In the genomic region with DNA sequence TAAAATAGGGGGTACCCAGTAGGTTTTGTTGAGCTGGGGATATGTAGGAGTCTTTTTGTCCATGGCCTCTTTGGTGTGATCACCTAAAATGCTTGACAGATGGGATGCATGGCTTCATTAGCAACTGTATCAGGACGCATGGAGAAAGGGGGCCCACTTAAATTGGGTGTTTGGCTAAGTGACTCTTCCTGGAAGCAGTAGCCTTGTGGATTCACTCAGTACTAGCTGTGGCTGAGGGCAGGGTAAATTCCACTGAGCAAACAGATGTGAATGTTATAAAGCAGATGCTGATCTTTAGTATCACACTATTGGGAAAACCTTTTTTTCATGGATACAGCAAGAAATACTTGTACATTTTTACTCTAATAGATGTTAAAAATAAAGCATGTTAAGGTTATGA, we compare ENCODE assay signal across 19 cellular contexts.
DNase-seq lines count a peak whose midpoint lies in the region; ATAC-seq, FAIRE-seq and TF ChIP-seq lines count a peak whose summit lies in the region.
"Had no signal": no experiment of that assay in that cellular context is flagged by ENCODE, and none has a peak within 500 bp of the region (broad histone marks: within the 10 kb centered on the region; RNA-seq: fewer than 3 reads in every experiment).

No MANE protein-coding gene starts in this region.

- no peaks in the 10 kb centered on the region for H3K36me3 ChIP-seq in H1 (ENCODE audit: control insufficient read depth in 2 of 4, insufficient read depth in 4 of 4, low read length in 3 of 4)
- H3K36me3 ChIP-seq: BLaER1 treated with 17β-estradiol and CSF1 and Interleukin-3, amounts not matched to agents 10 nM and 100 nM; HAP-1 had no signal

- no peaks in the 10 kb centered on the region for H3K27me3 Mint-ChIP-seq in activated T-helper 1 cell treated with anti-CD3 and anti-CD28 coated beads, Interleukin-12 subunit alpha, Interleukin-12 subunit beta, Interleukin-2, Interleukin-4 antibody, amounts not matched to agents 30 ng/mL and 10 ng/mL and 1 ng/mL, durations not matched to agents 14 hours and 24 hours and 36 hours (ENCODE audit: insufficient read depth)
- H3K27me3 Mint-ChIP-seq: B cell had no signal

- H4K8ac ChIP-seq in H1 (ENCODE audit: extremely low read depth, insufficient read depth, low read length): no peak overlapping the region

- no peak overlapping the region for H3K27ac Mint-ChIP-seq in activated T-helper 1 cell treated with anti-CD3 and anti-CD28 coated beads, Interleukin-12 subunit alpha, Interleukin-12 subunit beta, Interleukin-2, Interleukin-4 antibody, amounts not matched to agents 30 ng/mL and 10 ng/mL and 1 ng/mL, durations not matched to agents 14 hours and 24 hours and 36 hours
- H3K27ac Mint-ChIP-seq: B cell; CD8-positive, alpha-beta T cell had no signal

- no peak overlapping the region for H3K9ac ChIP-seq in H1 (replicated peaks in 1 of 4; ENCODE audit: extremely low read depth in 1 of 4, low read depth in 3 of 4, low read length in 3 of 4)
- H3K9ac ChIP-seq: BLaER1 treated with 17β-estradiol and CSF1 and Interleukin-3, amounts not matched to agents 10 nM and 100 nM; GM23248 had no signal

- no peak overlapping the region for H4K91ac ChIP-seq in H1 (replicated peaks; ENCODE audit: insufficient read length, low read length)

- intact Hi-C loops in activated T-helper 1 cell treated with anti-CD3 and anti-CD28 coated beads, Interleukin-12 subunit alpha, Interleukin-12 subunit beta, Interleukin-2, Interleukin-4 antibody, amounts not matched to agents 30 ng/mL and 10 ng/mL and 1 ng/mL, durations not matched to agents 14 hours and 24 hours and 36 hours (cut with micrococcal nuclease): no loop called here

- no peaks in the 10 kb centered on the region for H3K4me1 Mint-ChIP-seq in activated T-helper 1 cell treated with anti-CD3 and anti-CD28 coated beads, Interleukin-12 subunit alpha, Interleukin-12 subunit beta, Interleukin-2, Interleukin-4 antibody, amounts not matched to agents 30 ng/mL and 10 ng/mL and 1 ng/mL, durations not matched to agents 14 hours and 24 hours and 36 hours (ENCODE audit: low read depth)
- H3K4me1 Mint-ChIP-seq: B cell had no signal

- no peak overlapping the region for H4K5ac ChIP-seq in H1 (ENCODE audit: insufficient read length, low read depth, low read length)

- no peak overlapping the region for H3K4ac ChIP-seq in H1 (replicated peaks; ENCODE audit: insufficient read length, low read depth, low read length)

- no peak for TF ChIP-seq CTCF in H1 (IDR thresholded peaks at IDR 0.05; ENCODE audit: control extremely low read depth in 1 of 3, insufficient read depth in 1 of 3, low read depth in 1 of 3, low read length in 3 of 3)
- TF ChIP-seq CTCF in GM13976 (IDR thresholded peaks at IDR 0.05; ENCODE audit: borderline replicate concordance, control extremely low read depth, extremely low read depth, insufficient read depth, missing control alignments): no peak

- H3K23me2 ChIP-seq in H1 (ENCODE audit: low read depth, low read length): no peaks in the 10 kb centered on the region

- no peak overlapping the region for H2BK5ac ChIP-seq in H1 (ENCODE audit: low read depth, low read length)

- TF ChIP-seq POLR2A in H1 (IDR thresholded peaks at IDR 0.05; ENCODE audit: control extremely low read depth in 1 of 2, low read depth in 2 of 2, low read length in 2 of 2): no peak

- no peaks in the 10 kb centered on the region for H3K79me2 ChIP-seq in H1 (ENCODE audit: control insufficient read depth in 1 of 2, insufficient read depth in 2 of 2, low read length in 2 of 2)

- no peak overlapping the region for H2BK12ac ChIP-seq in H1 (ENCODE audit: low read depth, low read length)

- H2BK120ac ChIP-seq in H1 (replicated peaks; ENCODE audit: low read depth, low read length): no peak overlapping the region

- no peak overlapping the region for H2BK15ac ChIP-seq in H1 (ENCODE audit: low read length)

- H4K20me1 ChIP-seq in H1 (replicated peaks in 1 of 2; ENCODE audit: control insufficient read depth in 1 of 2, insufficient read depth in 2 of 2, low read length in 2 of 2): no peaks in the 10 kb centered on the region
- H4K20me1 ChIP-seq: BLaER1 treated with 17β-estradiol and CSF1 and Interleukin-3, amounts not matched to agents 10 nM and 100 nM had no signal

- no peak overlapping the region for H2AK5ac ChIP-seq in H1 (ENCODE audit: low read depth, low read length)

- no peak for TF ChIP-seq EP300 in H1 (IDR thresholded peaks at IDR 0.05; ENCODE audit: borderline replicate concordance in 1 of 2, low read depth in 2 of 2, low read length in 2 of 2)

- H2AFZ ChIP-seq in H1 (ENCODE audit: low read length): 0 out of 2 replicates have a peak overlapping the region, but pooled peaks have one; percentile 3
- H2AFZ ChIP-seq: GM23248 had no signal

- no peaks in the 10 kb centered on the region for H3K9me3 Mint-ChIP-seq in activated T-helper 1 cell treated with anti-CD3 and anti-CD28 coated beads, Interleukin-12 subunit alpha, Interleukin-12 subunit beta, Interleukin-2, Interleukin-4 antibody, amounts not matched to agents 30 ng/mL and 10 ng/mL and 1 ng/mL, durations not matched to agents 14 hours and 24 hours and 36 hours

- no peak overlapping the region for H3K4me3 ChIP-seq in H1 (ENCODE audit: extremely low read depth in 1 of 4, insufficient read depth in 2 of 4, low read depth in 3 of 4, low read length in 4 of 4)
- H3K4me3 ChIP-seq: BLaER1 treated with 17β-estradiol and CSF1 and Interleukin-3, amounts not matched to agents 10 nM and 100 nM; GM23248; HAP-1 had no signal

- no peak for TF ChIP-seq RAD21 in H1 (IDR thresholded peaks at IDR 0.05 in 1 of 2, conservative IDR thresholded peaks at IDR 0.05 in 1 of 2; ENCODE audit: low read depth in 2 of 2, low read length in 2 of 2)

- 53% methylated on average over 1 of the region's 1 CpG; no CpG with 5 or more reads in 1 of the 2 experiments for WGBS in H1 (ENCODE audit: extremely low coverage in 1 of 2, insufficient coverage in 1 of 2, insufficient read length in 1 of 2, insufficient replicate concordance in 2 of 2, low coverage in 1 of 2, low lambda C conversion rate in 2 of 2, missing lambda C conversion rate in 1 of 2), 2 experiments

- H3K56ac ChIP-seq in H1 (replicated peaks; ENCODE audit: insufficient read length, low read depth, low read length): no peak overlapping the region

- FAIRE-seq in H1 (lab: Jason Lieb, UNC): no peak
- FAIRE-seq: GM19239 had no signal

- H3K79me1 ChIP-seq in H1 (ENCODE audit: low read depth, low read length): no peaks in the 10 kb centered on the region

- no peak overlapping the region for H3K23ac ChIP-seq in H1 (ENCODE audit: insufficient read length)

- no peaks in the 10 kb centered on the region for H3K9me3 ChIP-seq in H1 (ENCODE audit: insufficient read depth in 2 of 2, low read depth in 1 of 2, low read length in 1 of 2)
- H3K9me3 ChIP-seq: BLaER1 treated with 17β-estradiol and CSF1 and Interleukin-3, amounts not matched to agents 10 nM and 100 nM; HAP-1 had no signal

- POLR2A ChIA-PET in H1 (lab: Charles Lee; ENCODE audit: partially characterized antibody): no interaction called here

- ATAC-seq in GM18909 (IDR thresholded peaks at IDR 0.05; ENCODE audit: poor library complexity, unreplicated experiment) (no peak), HG03460 (IDR thresholded peaks at IDR 0.05; ENCODE audit: unreplicated experiment) (no peak)
- ATAC-seq: CD8-positive, alpha-beta T cell had no signal

- peaks cover 2 to 6% (median 4%) of the 10 kb centered on the region in 4 experiments; a peak in 4 of 7 replicates for H3K4me1 ChIP-seq in H1 (replicated peaks in 1 of 4; ENCODE audit: control insufficient read depth in 3 of 4, insufficient read depth in 4 of 4, low read length in 3 of 4)
- H3K4me1 ChIP-seq: BLaER1 treated with 17β-estradiol and CSF1 and Interleukin-3, amounts not matched to agents 10 nM and 100 nM; HAP-1 had no signal

- no peaks in the 10 kb centered on the region for H3K36me3 Mint-ChIP-seq in activated T-helper 1 cell treated with anti-CD3 and anti-CD28 coated beads, Interleukin-12 subunit alpha, Interleukin-12 subunit beta, Interleukin-2, Interleukin-4 antibody, amounts not matched to agents 30 ng/mL and 10 ng/mL and 1 ng/mL, durations not matched to agents 14 hours and 24 hours and 36 hours (ENCODE audit: low read depth)
- H3K36me3 Mint-ChIP-seq: CD8-positive, alpha-beta T cell had no signal

- in situ Hi-C loops in GM13976 (cut with MboI; ENCODE audit: low sequenced_read_pairs, unreplicated experiment): no loop called here

- no peaks in the 10 kb centered on the region for H3K27me3 ChIP-seq in H1 (replicated peaks in 1 of 4; ENCODE audit: control insufficient read depth in 3 of 4, extremely low read depth in 1 of 4, insufficient read depth in 3 of 4, low read length in 3 of 4)
- H3K27me3 ChIP-seq: BLaER1 treated with 17β-estradiol and CSF1 and Interleukin-3, amounts not matched to agents 10 nM and 100 nM had no signal

- no peak overlapping the region for H3K18ac ChIP-seq in H1 (ENCODE audit: extremely low read depth, low read length)

- H3K27ac ChIP-seq in H1 (ENCODE audit: low read depth, low read length): no peak overlapping the region
- H3K27ac ChIP-seq: BLaER1 treated with 17β-estradiol and CSF1 and Interleukin-3, amounts not matched to agents 10 nM and 100 nM; GM23248; HL-60 had no signal

- no peak overlapping the region for H3K4me3 Mint-ChIP-seq in activated T-helper 1 cell treated with anti-CD3 and anti-CD28 coated beads, Interleukin-12 subunit alpha, Interleukin-12 subunit beta, Interleukin-2, Interleukin-4 antibody, amounts not matched to agents 30 ng/mL and 10 ng/mL and 1 ng/mL, durations not matched to agents 14 hours and 24 hours and 36 hours
- H3K4me3 Mint-ChIP-seq: B cell; CD8-positive, alpha-beta T cell had no signal

- no peak overlapping the region for H3K4me2 ChIP-seq in H1 (ENCODE audit: insufficient read depth in 1 of 2, low read depth in 2 of 2, low read length in 2 of 2)
- H3K4me2 ChIP-seq: BLaER1 treated with 17β-estradiol and CSF1 and Interleukin-3, amounts not matched to agents 10 nM and 100 nM had no signal

- H3K14ac ChIP-seq in H1 (ENCODE audit: insufficient read length): no peak overlapping the region

- H2BK20ac ChIP-seq in H1 (ENCODE audit: low read length): no peak overlapping the region

- DNase-seq in NCI-H82 (lab: John Stamatoyannopoulos, UW): peak; percentile 31
- no peak for DNase-seq in NCI-H82 treated with DMSO at 0.1 percent for 48 hours (lab: John Stamatoyannopoulos, UW; ENCODE audit: unreplicated experiment)
- DNase-seq in NCI-H2171 (lab: John Stamatoyannopoulos, UW): peak; percentile 61
- DNase-seq in H1 (ENCODE audit: low read depth in 1 of 2, low spot score in 2 of 2): no peak
- DNase-seq in activated T-helper 1 cell treated with anti-CD3 and anti-CD28 coated beads, Interleukin-12 subunit alpha, Interleukin-12 subunit beta, Interleukin-2, Interleukin-4 antibody, amounts not matched to agents 30 ng/mL and 10 ng/mL and 1 ng/mL, durations not matched to agents 14 hours and 24 hours and 36 hours (ENCODE audit: low spot score): no peak
- DNase-seq in GM13976 (ENCODE audit: low spot score): no peak
- DNase-seq: 8988T; Calu3; CD8-positive, alpha-beta T cell; DMS79 treated with DMSO at 0.1 percent for 48 hours; GF-D8; GM23248 had no signal

- CTCF ChIA-PET in H1 (lab: Charles Lee; ENCODE audit: partially characterized antibody): interaction anchor here (1.1 to 2.1 kb wide), 3 partner anchors 8 to 196 kb away, joined by 4 to 6 read pairs (median 5); no protein-coding TSS in a partner anchor

TF ChIP-seq in H1, 55 proteins besides CTCF, POLR2A, EP300 and RAD21 (continues in another document):
- TF ChIP-seq RFX5 (IDR thresholded peaks at IDR 0.05; ENCODE audit: borderline replicate concordance, low read depth, low read length): no peak

Comparison
In these comparisons a context has a peak if more than half of its experiments do, and no peak if none do; other contexts are left out.
1. DNase-seq: peak in NCI-H82 (single experiment) and NCI-H2171 (single experiment); none in NCI-H82 treated with DMSO at 0.1 percent for 48 hours (single experiment), H1 (0 of 2), activated T-helper 1 cell treated with anti-CD3 and anti-CD28 coated beads, Interleukin-12 subunit alpha, Interleukin-12 subunit beta, Interleukin-2, Interleukin-4 antibody, amounts not matched to agents 30 ng/mL and 10 ng/mL and 1 ng/mL, durations not matched to agents 14 hours and 24 hours and 36 hours (single experiment) and GM13976 (single experiment).